ENCODE assay signal across 2 cellular contexts in the genomic region with DNA sequence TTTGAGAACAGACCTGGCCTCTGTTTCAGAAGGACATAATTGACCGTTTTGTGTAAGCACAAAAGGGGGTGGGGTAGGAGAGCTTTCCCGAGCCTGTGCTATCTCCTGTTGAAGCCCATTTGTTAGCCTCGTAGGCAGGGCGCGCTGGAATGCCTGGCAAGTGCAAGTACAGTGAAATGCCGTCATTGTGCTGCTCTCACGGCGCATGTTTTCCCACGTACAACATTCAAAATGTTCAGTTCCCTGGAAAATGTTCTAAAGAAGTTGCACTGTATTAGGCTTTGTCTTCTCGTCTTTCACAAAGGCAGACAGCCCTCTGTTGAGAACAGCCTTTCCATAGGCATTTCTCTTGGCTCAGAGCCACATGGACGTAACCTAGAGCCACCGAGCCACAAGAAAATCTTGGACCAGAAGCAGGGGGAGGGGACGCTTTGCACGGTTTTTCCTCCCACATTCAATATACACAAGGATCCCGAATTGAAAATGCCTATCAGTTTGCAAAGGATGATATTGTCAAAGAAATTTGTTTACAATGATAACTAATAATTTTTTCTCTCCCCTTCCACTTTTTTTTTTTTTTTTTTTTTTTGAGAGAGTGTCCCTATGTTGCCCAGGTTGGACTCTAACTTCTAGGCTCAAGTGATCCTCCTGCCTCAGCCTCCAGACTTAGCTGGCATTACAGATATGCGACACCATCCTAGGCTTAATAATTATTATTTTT.
TF ChIP-seq lines count a peak whose summit lies in the region.

No MANE protein-coding gene starts in this region.

TF ChIP-seq in A549, 52 proteins besides CTCF, POLR2A, EP300 and RAD21:
- TF ChIP-seq ZNF302 (CRISPR knock-in tag; IDR thresholded peaks at IDR 0.05) = no peak
- no peak for TF ChIP-seq ZSCAN20 (CRISPR knock-in tag; IDR thresholded peaks at IDR 0.05)
- TF ChIP-seq CHD2 (IDR thresholded peaks at IDR 0.05; ENCODE audit: low read length, partially characterized antibody) = no peak
- TF ChIP-seq, protein P1, sequence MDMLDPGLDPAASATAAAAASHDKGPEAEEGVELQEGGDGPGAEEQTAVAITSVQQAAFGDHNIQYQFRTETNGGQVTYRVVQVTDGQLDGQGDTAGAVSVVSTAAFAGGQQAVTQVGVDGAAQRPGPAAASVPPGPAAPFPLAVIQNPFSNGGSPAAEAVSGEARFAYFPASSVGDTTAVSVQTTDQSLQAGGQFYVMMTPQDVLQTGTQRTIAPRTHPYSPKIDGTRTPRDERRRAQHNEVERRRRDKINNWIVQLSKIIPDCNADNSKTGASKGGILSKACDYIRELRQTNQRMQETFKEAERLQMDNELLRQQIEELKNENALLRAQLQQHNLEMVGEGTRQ (IDR thresholded peaks at IDR 0.05) = no peak
- TF ChIP-seq, protein P2, sequence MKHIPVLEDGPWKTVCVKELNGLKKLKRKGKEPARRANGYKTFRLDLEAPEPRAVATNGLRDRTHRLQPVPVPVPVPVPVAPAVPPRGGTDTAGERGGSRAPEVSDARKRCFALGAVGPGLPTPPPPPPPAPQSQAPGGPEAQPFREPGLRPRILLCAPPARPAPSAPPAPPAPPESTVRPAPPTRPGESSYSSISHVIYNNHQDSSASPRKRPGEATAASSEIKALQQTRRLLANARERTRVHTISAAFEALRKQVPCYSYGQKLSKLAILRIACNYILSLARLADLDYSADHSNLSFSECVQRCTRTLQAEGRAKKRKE (CRISPR knock-in tag; IDR thresholded peaks at IDR 0.05; ENCODE audit: low read depth) = no peak
- TF ChIP-seq HOXB13 (CRISPR knock-in tag; IDR thresholded peaks at IDR 0.05; ENCODE audit: low read depth) = no peak
- TF ChIP-seq, protein P3, sequence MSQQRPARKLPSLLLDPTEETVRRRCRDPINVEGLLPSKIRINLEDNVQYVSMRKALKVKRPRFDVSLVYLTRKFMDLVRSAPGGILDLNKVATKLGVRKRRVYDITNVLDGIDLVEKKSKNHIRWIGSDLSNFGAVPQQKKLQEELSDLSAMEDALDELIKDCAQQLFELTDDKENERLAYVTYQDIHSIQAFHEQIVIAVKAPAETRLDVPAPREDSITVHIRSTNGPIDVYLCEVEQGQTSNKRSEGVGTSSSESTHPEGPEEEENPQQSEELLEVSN (IDR thresholded peaks at IDR 0.05; ENCODE audit: borderline replicate concordance, low read depth) = no peak
- TF ChIP-seq, protein P4, sequence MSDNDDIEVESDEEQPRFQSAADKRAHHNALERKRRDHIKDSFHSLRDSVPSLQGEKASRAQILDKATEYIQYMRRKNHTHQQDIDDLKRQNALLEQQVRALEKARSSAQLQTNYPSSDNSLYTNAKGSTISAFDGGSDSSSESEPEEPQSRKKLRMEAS (IDR thresholded peaks at IDR 0.05) = no peak
- no peak for TF ChIP-seq NFE2L2 (conservative IDR thresholded peaks at IDR 0.05; ENCODE audit: low read length)
- TF ChIP-seq SREBF2 (IDR thresholded peaks at IDR 0.05) = no peak
- no peak for TF ChIP-seq HEYL (CRISPR knock-in tag; IDR thresholded peaks at IDR 0.05)
- TF ChIP-seq CHD4 (IDR thresholded peaks at IDR 0.05; ENCODE audit: borderline replicate concordance) = no peak
- TF ChIP-seq MYC (IDR thresholded peaks at IDR 0.05; ENCODE audit: borderline replicate concordance, low read length) = no peak
- TF ChIP-seq, protein P5, sequence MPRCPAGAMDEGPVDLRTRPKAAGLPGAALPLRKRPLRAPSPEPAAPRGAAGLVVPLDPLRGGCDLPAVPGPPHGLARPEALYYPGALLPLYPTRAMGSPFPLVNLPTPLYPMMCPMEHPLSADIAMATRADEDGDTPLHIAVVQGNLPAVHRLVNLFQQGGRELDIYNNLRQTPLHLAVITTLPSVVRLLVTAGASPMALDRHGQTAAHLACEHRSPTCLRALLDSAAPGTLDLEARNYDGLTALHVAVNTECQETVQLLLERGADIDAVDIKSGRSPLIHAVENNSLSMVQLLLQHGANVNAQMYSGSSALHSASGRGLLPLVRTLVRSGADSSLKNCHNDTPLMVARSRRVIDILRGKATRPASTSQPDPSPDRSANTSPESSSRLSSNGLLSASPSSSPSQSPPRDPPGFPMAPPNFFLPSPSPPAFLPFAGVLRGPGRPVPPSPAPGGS (IDR thresholded peaks at IDR 0.05) = no peak
- no peak for TF ChIP-seq HDAC2 (IDR thresholded peaks at IDR 0.05)
- TF ChIP-seq RNF2 (IDR thresholded peaks at IDR 0.05; ENCODE audit: borderline replicate concordance, low read depth) = no peak

TF ChIP-seq in H1, 55 proteins besides CTCF, POLR2A, EP300 and RAD21:
- TF ChIP-seq TAF7 (optimal IDR thresholded peaks at IDR 0.05; ENCODE audit: borderline replicate concordance, low read depth, low read length) = no peak
- 0 out of 2 replicates have a peak, but pooled peaks have one; percentile 39 for TF ChIP-seq TEAD4 (IDR thresholded peaks at IDR 0.05; ENCODE audit: low read depth, low read length)
- TF ChIP-seq, protein P3 (IDR thresholded peaks at IDR 0.05) = 0 out of 2 replicates have a peak, but pooled peaks have one; percentile 24
- 0 out of 2 replicates have a peak, but pooled peaks have one; percentile 44 for TF ChIP-seq RBBP5 (IDR thresholded peaks at IDR 0.05; ENCODE audit: borderline replicate concordance, low read depth, low read length)
